16 cellular contexts compared by ENCODE assay signal in the genomic region with DNA sequence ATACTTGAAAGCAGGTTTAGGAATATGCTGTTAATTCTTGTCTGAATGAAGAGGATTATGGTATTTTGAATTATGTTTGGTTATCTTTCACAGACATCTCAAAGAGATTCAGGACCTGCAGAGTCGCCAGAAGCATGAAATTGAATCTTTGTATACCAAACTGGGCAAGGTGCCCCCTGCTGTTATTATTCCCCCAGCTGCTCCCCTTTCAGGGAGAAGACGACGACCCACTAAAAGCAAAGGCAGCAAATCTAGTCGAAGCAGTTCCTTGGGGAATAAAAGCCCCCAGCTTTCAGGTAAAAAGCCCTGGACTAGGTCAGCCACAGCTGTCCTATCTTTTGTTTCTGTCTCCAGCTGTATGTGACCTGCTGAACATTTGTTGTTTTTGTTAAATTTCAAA.
"Had no signal": no experiment of that assay in that cellular context is flagged by ENCODE, and none has a peak within 500 bp of the region (broad histone marks: within the 10 kb centered on the region; RNA-seq: fewer than 3 reads in every experiment).

No MANE protein-coding gene starts in this region.

- H3K27me3 Mint-ChIP-seq: activated naive CD8-positive, alpha-beta T cell treated with anti-CD3 and anti-CD28 coated beads, Interleukin-2, amount 50 U/mL, for 24 hours; effector memory CD8-positive, alpha-beta T cell had no signal

- H3K4me3 ChIP-seq: colonic mucosa, gastroesophageal sphincter, left ventricle myocardium inferior, neural progenitor cell, right atrium auricular region, skin epidermis, tibial nerve had no signal

- H3K27me3 ChIP-seq: colonic mucosa, gastroesophageal sphincter, neural progenitor cell, right atrium auricular region, tibial nerve had no signal

- DNase-seq: activated CD4-positive, CD25-positive, alpha-beta regulatory T cell; activated gamma-delta T cell treated with Interleukin-2 at 50 U/mL for 16 hours; activated naive CD8-positive, alpha-beta T cell treated with anti-CD3 and anti-CD28 coated beads, Interleukin-2, amount 50 U/mL, for 24 hours; caudate nucleus; colonic mucosa; effector memory CD8-positive, alpha-beta T cell; kidney; left ventricle myocardium inferior; mesendoderm; posterior cingulate gyrus; T-helper 2 cell had no signal

- H3K4me3 Mint-ChIP-seq: activated naive CD8-positive, alpha-beta T cell treated with anti-CD3 and anti-CD28 coated beads, Interleukin-2, amount 50 U/mL, for 24 hours; effector memory CD8-positive, alpha-beta T cell; neural progenitor cell had no signal

- H3K9me3 Mint-ChIP-seq: activated naive CD8-positive, alpha-beta T cell treated with anti-CD3 and anti-CD28 coated beads, Interleukin-2, amount 50 U/mL, for 24 hours; effector memory CD8-positive, alpha-beta T cell; neural progenitor cell had no signal

- H3K27ac Mint-ChIP-seq: activated naive CD8-positive, alpha-beta T cell treated with anti-CD3 and anti-CD28 coated beads, Interleukin-2, amount 50 U/mL, for 24 hours; neural progenitor cell had no signal

- H3K27ac ChIP-seq: colonic mucosa, gastroesophageal sphincter, left ventricle myocardium inferior, tibial nerve had no signal

- H3K4me1 ChIP-seq: colonic mucosa, gastroesophageal sphincter, neural progenitor cell, right atrium auricular region, tibial nerve had no signal

- H3K4me1 Mint-ChIP-seq: activated naive CD8-positive, alpha-beta T cell treated with anti-CD3 and anti-CD28 coated beads, Interleukin-2, amount 50 U/mL, for 24 hours had no signal

- ATAC-seq: activated naive CD8-positive, alpha-beta T cell treated with anti-CD3 and anti-CD28 coated beads, Interleukin-2, amount 50 U/mL, for 24 hours; effector memory CD8-positive, alpha-beta T cell; gastroesophageal sphincter had no signal

- H3K9me3 ChIP-seq: colonic mucosa, gastroesophageal sphincter, left ventricle myocardium inferior, right atrium auricular region, tibial nerve had no signal
